11 cellular contexts compared by ENCODE assay signal in genomic region chr15:41581110-41581509, GRCh38. TPM values are rescaled to one million over a fixed set of nuclear protein-coding genes. Genes with fewer than 3 reads are reported as not detected.
A peak's percentile ranks its signal among the peaks of the same experiment; 100 is the strongest.
DNase-seq lines count a peak whose midpoint lies in the region; ATAC-seq, FAIRE-seq and TF ChIP-seq lines count a peak whose summit lies in the region.
"Had no signal": no experiment of that assay in that cellular context is flagged by ENCODE, and none has a peak within 500 bp of the region (broad histone marks: within the 10 kb centered on the region; RNA-seq: fewer than 3 reads in every experiment).

No MANE protein-coding gene starts in this region.

- H3K4me3 Mint-ChIP-seq in HFFc6 (no peak overlapping the region), WTC11 (no peak overlapping the region)
- H3K4me3 Mint-ChIP-seq: effector memory CD8-positive, alpha-beta T cell had no signal

- H3K36me3 Mint-ChIP-seq in HFFc6 (ENCODE audit: low read depth) (no peaks in the 10 kb centered on the region), WTC11 (peaks cover 3% of the 10 kb centered on the region; the same call in 1 of the 2 replicates)

- no peak for FAIRE-seq in GM19239 (lab: Jason Lieb, UNC)

- ATAC-seq in WTC11 (peak; percentile 72), HG02973 (IDR thresholded peaks at IDR 0.05; ENCODE audit: unreplicated experiment) (no peak)
- ATAC-seq: effector memory CD8-positive, alpha-beta T cell had no signal

- H3K9me3 Mint-ChIP-seq in HFFc6, result no peaks in the 10 kb centered on the region
- H3K9me3 Mint-ChIP-seq in WTC11, result no peaks in the 10 kb centered on the region
- H3K9me3 Mint-ChIP-seq: effector memory CD8-positive, alpha-beta T cell had no signal

- H3K4me1 Mint-ChIP-seq in HFFc6 (ENCODE audit: low read depth) (peaks cover 12% of the 10 kb centered on the region), WTC11 (peaks cover 16% of the 10 kb centered on the region)

- DNase-seq in GM10248 (ENCODE audit: extremely low spot score), result no peak
- DNase-seq in HFFc6, result no peak
- DNase-seq in WTC11 (ENCODE audit: low spot score), result peak; percentile 63
- peak; percentile 76 for DNase-seq in left kidney (ENCODE audit: low read depth, low spot score)
- DNase-seq in GM19239 (ENCODE audit: insufficient read length, low spot score), result no peak
- no peak for DNase-seq in effector CD4-positive, alpha-beta T cell
- DNase-seq: activated naive CD4-positive, alpha-beta T cell; effector memory CD8-positive, alpha-beta T cell; Kasumi-1; occipital lobe had no signal

- peak; percentile 13 for TF ChIP-seq CTCF in GM10248 (IDR thresholded peaks at IDR 0.05; ENCODE audit: control extremely low read depth, extremely low read depth, low read depth, missing control alignments)
- peak; percentile 34; the same call in 1 of the 2 replicates for TF ChIP-seq CTCF in HFFc6 (IDR thresholded peaks at IDR 0.05)
- TF ChIP-seq CTCF in WTC11 (IDR thresholded peaks at IDR 0.05), result 0 out of 2 replicates have a peak, but pooled peaks have one; percentile 17

- POLR2A ChIA-PET in GM10248 (lab: Yijun Ruan, JAX), result no interaction called here
- POLR2A ChIA-PET in WTC11 (lab: Charles Lee), result interaction anchor here (0.7 to 3.0 kb wide), 4 partner anchors 13 to 23 kb away, joined by 3 to 19 read pairs (median 5); no protein-coding TSS in a partner anchor

- H3K27ac Mint-ChIP-seq in HFFc6 (no peak overlapping the region), WTC11 (peak overlapping the region; percentile 74)
- H3K27ac Mint-ChIP-seq: effector memory CD8-positive, alpha-beta T cell had no signal

- H3K27me3 Mint-ChIP-seq in HFFc6 (ENCODE audit: insufficient read depth), result peaks cover 1% of the 10 kb centered on the region; the same call in 1 of the 2 replicates
- peaks cover 4% of the 10 kb centered on the region for H3K27me3 Mint-ChIP-seq in WTC11 (ENCODE audit: low read depth)

- CTCF ChIA-PET in GM10248 (lab: Yijun Ruan, JAX), result interaction anchor here (0.8 to 3.3 kb wide), 5 partner anchors 13 to 231 kb away, joined by 3 to 12 read pairs (median 3); no protein-coding TSS in a partner anchor
- CTCF ChIA-PET in WTC11 (lab: Charles Lee), result interaction anchor here (0.8 to 11.2 kb wide), 10 partner anchors 10 to 324 kb away, joined by 3 to 121 read pairs (median 6); partner anchors contain the start of gene MAPKBP1

TF ChIP-seq in WTC11, 78 proteins besides CTCF, POLR2A, EP300 and RAD21:
- TF ChIP-seq ZNF423 (CRISPR knock-in tag; IDR thresholded peaks at IDR 0.05), result no peak
- TF ChIP-seq FOXP1 (CRISPR knock-in tag; IDR thresholded peaks at IDR 0.05; ENCODE audit: borderline replicate concordance), result no peak
- TF ChIP-seq, protein P1, sequence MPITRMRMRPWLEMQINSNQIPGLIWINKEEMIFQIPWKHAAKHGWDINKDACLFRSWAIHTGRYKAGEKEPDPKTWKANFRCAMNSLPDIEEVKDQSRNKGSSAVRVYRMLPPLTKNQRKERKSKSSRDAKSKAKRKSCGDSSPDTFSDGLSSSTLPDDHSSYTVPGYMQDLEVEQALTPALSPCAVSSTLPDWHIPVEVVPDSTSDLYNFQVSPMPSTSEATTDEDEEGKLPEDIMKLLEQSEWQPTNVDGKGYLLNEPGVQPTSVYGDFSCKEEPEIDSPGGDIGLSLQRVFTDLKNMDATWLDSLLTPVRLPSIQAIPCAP (CRISPR knock-in tag; IDR thresholded peaks at IDR 0.05), result no peak
- no peak for TF ChIP-seq ZNF138 (CRISPR knock-in tag; conservative IDR thresholded peaks at IDR 0.05)
- no peak for TF ChIP-seq ZNF396 (CRISPR knock-in tag; IDR thresholded peaks at IDR 0.05; ENCODE audit: borderline replicate concordance)
- no peak for TF ChIP-seq JAZF1 (CRISPR knock-in tag; IDR thresholded peaks at IDR 0.05)
- TF ChIP-seq ELF4 (CRISPR knock-in tag; IDR thresholded peaks at IDR 0.05; ENCODE audit: low read depth), result no peak
- TF ChIP-seq ZNF121 (CRISPR knock-in tag; IDR thresholded peaks at IDR 0.05), result no peak

RNA-seq across cellular contexts. Expression of gene TYRO3, which starts 22.1 kb away (rescaled TPM):
- total RNA-seq in HFFc6 (2021; fragmentation: NEBNext Ultra II Directional; extraction: Animal tissue kit (Norgen Biotek cat#: 25700)), result 10 to 100 TPM; 16.6 to 27.6 (median 21.9) TPM
- 87.9 to 98.0 TPM (median 89.6 TPM) in 3 replicates for total RNA-seq in WTC11 (2021)

RNA-seq across cellular contexts. Expression of gene RPAP1, which starts 37.1 kb away (rescaled TPM):
- total RNA-seq in HFFc6 (2021; fragmentation: NEBNext Ultra II Directional; extraction: Animal tissue kit (Norgen Biotek cat#: 25700)), result 10 to 100 TPM; 27.3 to 39.4 (median 32.2) TPM
- total RNA-seq in WTC11 (2021), result 102 to 123 TPM (median 103 TPM) in 3 replicates

Comparison
In these comparisons a context has a peak if more than half of its experiments do, and no peak if none do; other contexts are left out.
1. DNase-seq: peak in WTC11 (single experiment) and left kidney (single experiment); none in GM10248 (single experiment), HFFc6 (single experiment), GM19239 (single experiment) and effector CD4-positive, alpha-beta T cell (single experiment).
2. Peak in every context shown above with its lines, with median percentiles within 50 percentile points of each other: CTCF ChIP-seq.